1 cellular context compared by ENCODE assay signal in the genomic region with DNA sequence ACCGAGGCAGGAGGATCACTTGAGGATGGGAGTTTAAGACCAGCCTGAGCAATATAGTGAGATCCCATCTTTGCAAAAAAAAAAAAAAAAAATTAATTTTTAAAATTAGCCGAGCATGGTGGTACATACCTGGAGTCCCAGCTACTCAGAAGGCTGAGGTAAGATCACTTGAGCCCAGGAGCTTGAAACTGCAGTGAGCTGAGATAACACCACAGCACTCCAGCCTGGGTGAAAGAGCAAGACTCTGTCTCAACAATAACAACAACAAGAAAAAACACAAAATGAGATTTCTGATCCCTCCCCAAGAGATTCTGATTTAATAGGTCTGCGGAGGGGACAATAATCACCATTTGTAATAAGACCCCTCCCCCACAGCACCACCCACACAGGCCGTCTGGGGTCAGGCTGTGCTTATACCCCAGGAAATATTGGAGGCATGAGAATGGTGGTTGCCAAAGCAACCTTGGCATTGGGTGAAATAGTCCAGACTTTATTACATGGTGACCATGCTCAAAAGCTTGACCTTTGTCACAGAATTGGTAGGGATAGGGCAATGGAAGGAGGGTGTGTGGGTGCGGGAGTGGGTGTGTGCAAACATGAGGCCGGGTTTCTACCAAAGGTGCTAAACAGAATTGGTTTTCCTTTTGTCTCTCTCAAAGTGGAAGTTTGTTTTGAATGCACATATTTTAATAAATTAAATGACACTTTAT.
TF ChIP-seq lines count a peak whose summit lies in the region.

No MANE protein-coding gene starts in this region.

TF ChIP-seq in K562, 482 proteins besides CTCF, POLR2A, EP300 and RAD21:
- TF ChIP-seq SIRT6 (IDR thresholded peaks at IDR 0.05; ENCODE audit: low read depth, low read length) = no peak
- TF ChIP-seq, protein P1, sequence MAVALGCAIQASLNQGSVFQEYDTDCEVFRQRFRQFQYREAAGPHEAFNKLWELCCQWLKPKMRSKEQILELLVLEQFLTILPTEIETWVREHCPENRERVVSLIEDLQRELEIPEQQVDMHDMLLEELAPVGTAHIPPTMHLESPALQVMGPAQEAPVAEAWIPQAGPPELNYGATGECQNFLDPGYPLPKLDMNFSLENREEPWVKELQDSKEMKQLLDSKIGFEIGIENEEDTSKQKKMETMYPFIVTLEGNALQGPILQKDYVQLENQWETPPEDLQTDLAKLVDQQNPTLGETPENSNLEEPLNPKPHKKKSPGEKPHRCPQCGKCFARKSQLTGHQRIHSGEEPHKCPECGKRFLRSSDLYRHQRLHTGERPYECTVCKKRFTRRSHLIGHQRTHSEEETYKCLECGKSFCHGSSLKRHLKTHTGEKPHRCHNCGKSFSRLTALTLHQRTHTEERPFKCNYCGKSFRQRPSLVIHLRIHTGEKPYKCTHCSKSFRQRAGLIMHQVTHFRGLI (CRISPR knock-in tag; IDR thresholded peaks at IDR 0.05) = no peak
- peak; percentile 30 for TF ChIP-seq RFX1 (IDR thresholded peaks at IDR 0.05)
- TF ChIP-seq, protein P2, sequence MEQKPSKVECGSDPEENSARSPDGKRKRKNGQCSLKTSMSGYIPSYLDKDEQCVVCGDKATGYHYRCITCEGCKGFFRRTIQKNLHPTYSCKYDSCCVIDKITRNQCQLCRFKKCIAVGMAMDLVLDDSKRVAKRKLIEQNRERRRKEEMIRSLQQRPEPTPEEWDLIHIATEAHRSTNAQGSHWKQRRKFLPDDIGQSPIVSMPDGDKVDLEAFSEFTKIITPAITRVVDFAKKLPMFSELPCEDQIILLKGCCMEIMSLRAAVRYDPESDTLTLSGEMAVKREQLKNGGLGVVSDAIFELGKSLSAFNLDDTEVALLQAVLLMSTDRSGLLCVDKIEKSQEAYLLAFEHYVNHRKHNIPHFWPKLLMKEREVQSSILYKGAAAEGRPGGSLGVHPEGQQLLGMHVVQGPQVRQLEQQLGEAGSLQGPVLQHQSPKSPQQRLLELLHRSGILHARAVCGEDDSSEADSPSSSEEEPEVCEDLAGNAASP (IDR thresholded peaks at IDR 0.05) = peak; percentile 23; the same call in 1 of the 2 replicates
- TF ChIP-seq ZNF408 (CRISPR knock-in tag; IDR thresholded peaks at IDR 0.05; ENCODE audit: low read depth) = no peak
- no peak for TF ChIP-seq ZC3H4 (CRISPR knock-in tag; IDR thresholded peaks at IDR 0.05; ENCODE audit: borderline replicate concordance)
- TF ChIP-seq ZNF583 (CRISPR knock-in tag; IDR thresholded peaks at IDR 0.05) = no peak
- TF ChIP-seq, protein P3, sequence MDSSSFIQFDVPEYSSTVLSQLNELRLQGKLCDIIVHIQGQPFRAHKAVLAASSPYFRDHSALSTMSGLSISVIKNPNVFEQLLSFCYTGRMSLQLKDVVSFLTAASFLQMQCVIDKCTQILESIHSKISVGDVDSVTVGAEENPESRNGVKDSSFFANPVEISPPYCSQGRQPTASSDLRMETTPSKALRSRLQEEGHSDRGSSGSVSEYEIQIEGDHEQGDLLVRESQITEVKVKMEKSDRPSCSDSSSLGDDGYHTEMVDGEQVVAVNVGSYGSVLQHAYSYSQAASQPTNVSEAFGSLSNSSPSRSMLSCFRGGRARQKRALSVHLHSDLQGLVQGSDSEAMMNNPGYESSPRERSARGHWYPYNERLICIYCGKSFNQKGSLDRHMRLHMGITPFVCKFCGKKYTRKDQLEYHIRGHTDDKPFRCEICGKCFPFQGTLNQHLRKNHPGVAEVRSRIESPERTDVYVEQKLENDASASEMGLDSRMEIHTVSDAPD (CRISPR knock-in tag; IDR thresholded peaks at IDR 0.05) = no peak
- no peak for TF ChIP-seq EWSR1 (IDR thresholded peaks at IDR 0.05; ENCODE audit: borderline replicate concordance, low read depth, partially characterized antibody)
- TF ChIP-seq ZNF140 (CRISPR knock-in tag; IDR thresholded peaks at IDR 0.05) = no peak
- TF ChIP-seq U2AF1 (optimal IDR thresholded peaks at IDR 0.05; ENCODE audit: low read depth, low read length) = no peak
- peak; percentile 85; the same call in 1 of the 2 replicates for TF ChIP-seq EGR1 (conservative IDR thresholded peaks at IDR 0.05)
- no peak for TF ChIP-seq HMG20A (CRISPR knock-in tag; conservative IDR thresholded peaks at IDR 0.05)
- no peak for TF ChIP-seq PRMT5 (CRISPR knock-in tag; IDR thresholded peaks at IDR 0.05)
- no peak for TF ChIP-seq EHMT2 (IDR thresholded peaks at IDR 0.05)
